In genomic region chr10:120818301-120818700, GRCh38 we compare ENCODE assay signal across 1 cellular context.
TF ChIP-seq lines count a peak whose summit lies in the region.

No MANE protein-coding gene starts in this region.

TF ChIP-seq in GM23338, 12 proteins besides CTCF, POLR2A, EP300 and RAD21 (continued from another document):
- TF ChIP-seq ZNF462 (CRISPR knock-in tag; IDR thresholded peaks at IDR 0.05) (no peak), NANOG (IDR thresholded peaks at IDR 0.05; ENCODE audit: borderline replicate concordance) (no peak), STAT1 (IDR thresholded peaks at IDR 0.05; ENCODE audit: unreplicated experiment) (no peak), ETS1 (IDR thresholded peaks at IDR 0.05) (no peak), JUNB (IDR thresholded peaks at IDR 0.05; ENCODE audit: unreplicated experiment) (no peak), EZH2phosphoT487 (IDR thresholded peaks at IDR 0.05; ENCODE audit: unreplicated experiment) (no peak), REST (IDR thresholded peaks at IDR 0.05; ENCODE audit: unreplicated experiment) (no peak)
